28 cellular contexts compared by ENCODE assay signal in the genomic region with DNA sequence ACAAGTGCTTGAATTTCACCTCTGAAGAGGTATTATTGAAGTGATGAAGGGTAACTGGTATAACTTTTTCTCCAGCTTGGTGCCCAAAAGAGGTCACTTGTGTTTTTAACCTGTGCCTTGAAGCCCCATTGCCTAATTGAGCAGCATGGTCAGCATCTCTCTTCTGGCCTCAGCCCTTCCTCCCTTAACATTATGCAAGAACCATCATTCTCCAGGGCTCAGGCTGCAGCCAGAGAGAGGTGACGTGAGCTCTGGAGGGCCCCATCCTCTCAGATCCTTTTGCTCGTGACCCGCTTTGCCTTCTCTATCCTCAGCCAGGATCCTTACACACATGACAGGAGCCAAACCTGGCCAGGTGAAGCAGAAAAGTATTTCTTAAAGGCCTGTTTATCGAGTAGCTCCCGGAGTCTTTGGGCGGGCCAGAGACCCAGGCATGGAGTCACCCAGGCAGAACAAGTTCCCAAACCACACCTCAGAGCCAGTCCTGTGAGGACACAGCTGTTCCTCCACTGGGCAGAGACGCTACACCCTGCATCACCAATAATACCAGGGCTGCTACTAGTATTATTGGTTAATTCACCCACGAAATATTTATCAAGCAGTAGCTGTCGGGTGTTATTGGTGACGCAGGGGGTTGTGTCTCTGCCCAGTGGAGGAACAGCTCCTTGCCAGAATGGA. TPM values are rescaled to one million over a fixed set of nuclear protein-coding genes. Genes with fewer than 3 reads are reported as not detected.
DNase-seq lines count a peak whose midpoint lies in the region; ATAC-seq, FAIRE-seq and TF ChIP-seq lines count a peak whose summit lies in the region.
"Had no signal": no experiment of that assay in that cellular context is flagged by ENCODE, and none has a peak within 500 bp of the region (broad histone marks: within the 10 kb centered on the region; RNA-seq: fewer than 3 reads in every experiment).

No MANE protein-coding gene starts in this region.

- H4K20me1 ChIP-seq in H1 (replicated peaks in 1 of 2; ENCODE audit: control insufficient read depth in 1 of 2, insufficient read depth in 2 of 2, low read length in 2 of 2) = no peaks in the 10 kb centered on the region

- H4K91ac ChIP-seq in H1 (replicated peaks; ENCODE audit: insufficient read length, low read length) = no peak overlapping the region
- H4K91ac ChIP-seq in mesenchymal stem cell (ENCODE audit: low read length) = no peak overlapping the region

- H3K56ac ChIP-seq in H1 (replicated peaks; ENCODE audit: insufficient read length, low read depth, low read length) = no peak overlapping the region

- H2BK15ac ChIP-seq in H1 (ENCODE audit: low read length) (peak overlapping the region; percentile 67; the same call in 1 of the 2 replicates), mesenchymal stem cell (ENCODE audit: low read depth, poor library complexity, severe bottlenecking) (no peak overlapping the region)

- H3K79me1 ChIP-seq in H1 (ENCODE audit: low read depth, low read length) (no peaks in the 10 kb centered on the region), mesenchymal stem cell (replicated peaks; ENCODE audit: low read length, poor library complexity, severe bottlenecking) (no peaks in the 10 kb centered on the region)

- DNase-seq in RWPE2 (ENCODE audit: low spot score) (peak; percentile 39), H1 (ENCODE audit: low read depth in 1 of 2, low spot score in 2 of 2) (no peak), mesenchymal stem cell (no peak), thyroid gland (peak; percentile 95), GDM1 (lab: John Stamatoyannopoulos, UW) (no peak)
- DNase-seq: activated CD4-positive, alpha-beta T cell treated with anti-CD3 and anti-CD28 coated beads, Interleukin-2, amount 50 U/mL, for 48 hours; activated naive CD4-positive, alpha-beta T cell treated with anti-CD3 and anti-CD28 coated beads, Interleukin-2, amount 10 ng/mL, durations not matched to agents 7 days and 5 days; CD8-positive, alpha-beta memory T cell; DMS79 treated with DMSO at 0.1 percent for 48 hours; immature natural killer cell; mammary epithelial cell; naive thymus-derived CD4-positive, alpha-beta T cell; NCI-H1105; NCI-H2029 treated with DMSO at 0.1 percent for 48 hours; NCI-H510A; pancreas; sigmoid colon; stimulated activated CD4-positive, alpha-beta T cell treated with anti-CD3 and anti-CD28 coated beads, Interleukin-2, amount 100 ng/mL, for 24 hours; stimulated activated naive CD4-positive, alpha-beta T cell; T-helper 2 cell had no signal

- H3K27me3 ChIP-seq in RWPE2 (ENCODE audit: insufficient read depth, poor library complexity, severe bottlenecking) (no peaks in the 10 kb centered on the region), H1 (replicated peaks in 1 of 4; ENCODE audit: control insufficient read depth in 3 of 4, extremely low read depth in 1 of 4, insufficient read depth in 3 of 4, low read length in 3 of 4) (no peaks in the 10 kb centered on the region), mesenchymal stem cell (ENCODE audit: control insufficient read depth in 1 of 2, insufficient read depth in 1 of 2, low read length in 2 of 2) (peaks cover 0 to 51% of the 10 kb centered on the region in 2 experiments), thyroid gland (no peaks in the 10 kb centered on the region)
- H3K27me3 ChIP-seq: ascending aorta, pancreas, Peyer's patch, sigmoid colon, tibial nerve had no signal

- intact Hi-C loops in thyroid gland (cut with DNase I) = no loop called here

- H2AFZ ChIP-seq in H1 (ENCODE audit: low read length) (no peak overlapping the region), mesenchymal stem cell (ENCODE audit: low read depth, low read length) (no peak overlapping the region)

- no peak for TF ChIP-seq EP300 in H1 (IDR thresholded peaks at IDR 0.05; ENCODE audit: borderline replicate concordance in 1 of 2, low read depth in 2 of 2, low read length in 2 of 2)

- H3K9ac ChIP-seq in H1 (replicated peaks in 1 of 4; ENCODE audit: extremely low read depth in 1 of 4, low read depth in 3 of 4, low read length in 3 of 4) = 0 out of 7 replicates have a peak overlapping the region, but pooled peaks of 1 of the 4 experiments have one; percentile 31
- no peak overlapping the region for H3K9ac ChIP-seq in mesenchymal stem cell (ENCODE audit: low read length)

- no peak overlapping the region for H3K4me3 ChIP-seq in RWPE2 (ENCODE audit: severe bottlenecking)
- H3K4me3 ChIP-seq in H1 (ENCODE audit: extremely low read depth in 1 of 4, insufficient read depth in 2 of 4, low read depth in 3 of 4, low read length in 4 of 4) = no peak overlapping the region
- no peak overlapping the region for H3K4me3 ChIP-seq in mesenchymal stem cell (ENCODE audit: insufficient read depth in 1 of 2, low read depth in 1 of 2, low read length in 2 of 2)
- no peak overlapping the region for H3K4me3 ChIP-seq in thyroid gland (replicated peaks in 1 of 3)
- H3K4me3 ChIP-seq: ascending aorta, pancreas, Peyer's patch, sigmoid colon, tibial nerve had no signal

- H3K23me2 ChIP-seq in H1 (ENCODE audit: low read depth, low read length) = no peaks in the 10 kb centered on the region

- H2AK5ac ChIP-seq in H1 (ENCODE audit: low read depth, low read length) (no peak overlapping the region), mesenchymal stem cell (ENCODE audit: low read length, severe bottlenecking) (peak overlapping the region; percentile 69)

- H3K4me1 ChIP-seq in RWPE2 (ENCODE audit: insufficient read depth, poor library complexity, severe bottlenecking) = no peaks in the 10 kb centered on the region
- H3K4me1 ChIP-seq in H1 (replicated peaks in 1 of 4; ENCODE audit: control insufficient read depth in 3 of 4, insufficient read depth in 4 of 4, low read length in 3 of 4) = peaks cover 5 to 15% (median 11%) of the 10 kb centered on the region in 4 experiments
- H3K4me1 ChIP-seq in mesenchymal stem cell (ENCODE audit: control insufficient read depth, insufficient read depth, low read depth, low read length) = peaks cover 20% of the 10 kb centered on the region
- H3K4me1 ChIP-seq in thyroid gland = peaks cover 21 to 37% of the 10 kb centered on the region in 2 donors
- H3K4me1 ChIP-seq: ascending aorta, pancreas, Peyer's patch, sigmoid colon had no signal

- H4K8ac ChIP-seq in H1 (ENCODE audit: extremely low read depth, insufficient read depth, low read length) (no peak overlapping the region), mesenchymal stem cell (ENCODE audit: low read length) (no peak overlapping the region)

- H3K36me3 ChIP-seq in RWPE2 (ENCODE audit: low read depth) = no peaks in the 10 kb centered on the region
- H3K36me3 ChIP-seq in H1 (ENCODE audit: control insufficient read depth in 2 of 4, insufficient read depth in 4 of 4, low read length in 3 of 4) = no peaks in the 10 kb centered on the region; a peak in 1 of 8 replicates
- no peaks in the 10 kb centered on the region for H3K36me3 ChIP-seq in mesenchymal stem cell (ENCODE audit: control insufficient read depth in 1 of 2, insufficient read depth in 2 of 2, low read depth in 1 of 2, low read length in 2 of 2)
- H3K36me3 ChIP-seq in thyroid gland = no peaks in the 10 kb centered on the region
- H3K36me3 ChIP-seq: ascending aorta, pancreas, Peyer's patch, sigmoid colon, tibial nerve had no signal

- H3K23ac ChIP-seq in H1 (ENCODE audit: insufficient read length) (no peak overlapping the region), mesenchymal stem cell (ENCODE audit: low read length in 2 of 2) (no peak overlapping the region)

- no peak overlapping the region for H2BK5ac ChIP-seq in H1 (ENCODE audit: low read depth, low read length)
- H2BK5ac ChIP-seq in mesenchymal stem cell (ENCODE audit: low read depth, low read length, poor library complexity, severe bottlenecking) = no peak overlapping the region

- H3K27ac ChIP-seq in RWPE2 (ENCODE audit: poor library complexity, severe bottlenecking) (no peak overlapping the region), H1 (ENCODE audit: low read depth, low read length) (no peak overlapping the region), mesenchymal stem cell (ENCODE audit: low read length, poor library complexity, severe bottlenecking) (peak overlapping the region; percentile 17), thyroid gland (peak overlapping the region; percentile 92 to 99 (median 93))
- H3K27ac ChIP-seq: ascending aorta, pancreas, Peyer's patch, sigmoid colon, VCaP had no signal

- no peak for TF ChIP-seq CTCF in RWPE2 (IDR thresholded peaks at IDR 0.05; ENCODE audit: poor library complexity, severe bottlenecking)
- no peak for TF ChIP-seq CTCF in H1 (IDR thresholded peaks at IDR 0.05; ENCODE audit: control extremely low read depth in 1 of 3, insufficient read depth in 1 of 3, low read depth in 1 of 3, low read length in 3 of 3)
- TF ChIP-seq CTCF in thyroid gland (IDR thresholded peaks at IDR 0.05) = no peak

- no peak overlapping the region for H3K14ac ChIP-seq in H1 (ENCODE audit: insufficient read length)
- H3K14ac ChIP-seq in mesenchymal stem cell (ENCODE audit: low read length in 2 of 2) = no peak overlapping the region

- WGBS in H1 (ENCODE audit: extremely low coverage in 1 of 2, insufficient coverage in 1 of 2, insufficient read length in 1 of 2, insufficient replicate concordance in 2 of 2, low coverage in 1 of 2, low lambda C conversion rate in 2 of 2, missing lambda C conversion rate in 1 of 2), 2 experiments = 90% methylated on average over 10 of the region's 10 CpGs; no CpG with 5 or more reads in 1 of the 2 experiments
- WGBS in mesenchymal stem cell = 89% methylated on average over 9 of the region's 10 CpGs
- 31 to 50% methylated on average over 10 of the region's 10 CpGs for WGBS in thyroid gland, 2 donors

- H2BK12ac ChIP-seq in H1 (ENCODE audit: low read depth, low read length) (peak overlapping the region; percentile 89), mesenchymal stem cell (ENCODE audit: low read length in 2 of 2) (no peak overlapping the region)

- H3K4ac ChIP-seq in H1 (replicated peaks; ENCODE audit: insufficient read length, low read depth, low read length) = no peak overlapping the region
- H3K4ac ChIP-seq in mesenchymal stem cell (ENCODE audit: low read depth in 1 of 2, low read length in 2 of 2) = no peak overlapping the region

- no peak overlapping the region for H2BK120ac ChIP-seq in H1 (replicated peaks; ENCODE audit: low read depth, low read length)
- no peak overlapping the region for H2BK120ac ChIP-seq in mesenchymal stem cell (ENCODE audit: low read depth, low read length)

- H3K18ac ChIP-seq in H1 (ENCODE audit: extremely low read depth, low read length) (no peak overlapping the region), mesenchymal stem cell (ENCODE audit: low read depth in 1 of 2, low read length in 2 of 2) (no peak overlapping the region)

- H2BK20ac ChIP-seq in H1 (ENCODE audit: low read length) = peak overlapping the region; percentile 87

- CTCF ChIA-PET in H1 (lab: Charles Lee; ENCODE audit: partially characterized antibody) = interaction anchor here (1.0 to 9.0 kb wide), 9 partner anchors 9 to 338 kb away, joined by 3 to 72 read pairs (median 3); no protein-coding TSS in a partner anchor

- POLR2A ChIA-PET in H1 (lab: Charles Lee; ENCODE audit: partially characterized antibody) = interaction anchor here (1.1 to 1.3 kb wide), 3 partner anchors 10 to 318 kb away, joined by 4 to 6 read pairs (median 5); no protein-coding TSS in a partner anchor

- H3K4me2 ChIP-seq in H1 (ENCODE audit: insufficient read depth in 1 of 2, low read depth in 2 of 2, low read length in 2 of 2) (no peak overlapping the region; a peak in 1 of 4 replicates), mesenchymal stem cell (ENCODE audit: low read length, poor library complexity, severe bottlenecking) (no peak overlapping the region)

- TF ChIP-seq RAD21 in H1 (IDR thresholded peaks at IDR 0.05 in 1 of 2, conservative IDR thresholded peaks at IDR 0.05 in 1 of 2; ENCODE audit: low read depth in 2 of 2, low read length in 2 of 2) = no peak

- TF ChIP-seq POLR2A in H1 (IDR thresholded peaks at IDR 0.05; ENCODE audit: control extremely low read depth in 1 of 2, low read depth in 2 of 2, low read length in 2 of 2) (no peak), thyroid gland (IDR thresholded peaks at IDR 0.05) (peak in 1 of 2 donors; percentile 65)

- no peaks in the 10 kb centered on the region for H3K9me3 ChIP-seq in RWPE2 (ENCODE audit: severe bottlenecking)
- H3K9me3 ChIP-seq in H1 (ENCODE audit: insufficient read depth in 2 of 2, low read depth in 1 of 2, low read length in 1 of 2) = no peaks in the 10 kb centered on the region
- H3K9me3 ChIP-seq in mesenchymal stem cell (ENCODE audit: control insufficient read depth, low read length) = peaks cover 2% of the 10 kb centered on the region
- no peaks in the 10 kb centered on the region for H3K9me3 ChIP-seq in thyroid gland
- H3K9me3 ChIP-seq: ascending aorta, pancreas, Peyer's patch, sigmoid colon, tibial nerve had no signal

- no peak for FAIRE-seq in H1 (lab: Jason Lieb, UNC)
- FAIRE-seq: colon, pancreas had no signal

- no peaks in the 10 kb centered on the region for H3K79me2 ChIP-seq in H1 (ENCODE audit: control insufficient read depth in 1 of 2, insufficient read depth in 2 of 2, low read length in 2 of 2)

- ATAC-seq in RWPE2 (ENCODE audit: low read depth) = no peak
- ATAC-seq in HG03442 (IDR thresholded peaks at IDR 0.05; ENCODE audit: unreplicated experiment) = no peak
- no peak for ATAC-seq in HG03039 (IDR thresholded peaks at IDR 0.05; ENCODE audit: unreplicated experiment)
- ATAC-seq: HCT116; naive thymus-derived CD4-positive, alpha-beta T cell had no signal

- H4K5ac ChIP-seq in H1 (ENCODE audit: insufficient read length, low read depth, low read length) = no peak overlapping the region

RNA-seq across cellular contexts. Expression of gene BOD1, which starts 29.6 kb away (rescaled TPM):
- 143 and 149 TPM in 2 replicates for total RNA-seq in H1 (2021; fragmentation: NEBNext Ultra II Directional; extraction: Animal tissue kit (Norgen Biotek cat#: 25700))
- polyA plus RNA-seq in H1 (2011; rRNA removed) = 83.1 and 107 TPM in 2 replicates
- 127 TPM for polyA plus RNA-seq in H1 (2011; cell fraction: cytosol; rRNA removed)
- polyA plus RNA-seq in H1 (2011; cell fraction: nucleus; rRNA removed) = 58.0 TPM
- polyA plus RNA-seq in H1 (2012, experiment 1 of 2) = 133 to 170 TPM (median 136 TPM) in 4 replicates
- 111 TPM for polyA plus RNA-seq in H1 (2012, experiment 2 of 2)
- polyA plus RNA-seq in H1 (2013, experiment 1 of 2) = 117 TPM
- 117 TPM for polyA plus RNA-seq in H1 (2013, experiment 2 of 2)
- polyA minus RNA-seq in H1 (2011; rRNA and poly(A)+ RNA removed) = 114 and 131 TPM in 2 replicates
- 68.5 TPM for polyA minus RNA-seq in H1 (2011; cell fraction: cytosol; rRNA and poly(A)+ RNA removed)
- polyA minus RNA-seq in H1 (2011; cell fraction: nucleus; rRNA and poly(A)+ RNA removed) = 60.4 TPM
- 79.3 TPM for polyA plus RNA-seq in mesenchymal stem cell (2013, experiment 1 of 2)
- polyA plus RNA-seq in mesenchymal stem cell (2013, experiment 2 of 2) = 84.2 TPM
- total RNA-seq in thyroid gland = 10 to 100 TPM; 62.4 to 86.0 (median 74.7) TPM

Comparison
In these comparisons a context has a peak if more than half of its experiments do, and no peak if none do; other contexts are left out.
1. DNase-seq: peak in RWPE2 (single experiment) and thyroid gland (2 of 2); none in H1 (0 of 2), mesenchymal stem cell (single experiment) and GDM1 (single experiment).
2. H3K27ac ChIP-seq: peak in mesenchymal stem cell (single experiment) and thyroid gland (3 of 3); none in RWPE2 (single experiment) and H1 (single experiment).